ENCODE assay signal across 10 cellular contexts in the genomic region with DNA sequence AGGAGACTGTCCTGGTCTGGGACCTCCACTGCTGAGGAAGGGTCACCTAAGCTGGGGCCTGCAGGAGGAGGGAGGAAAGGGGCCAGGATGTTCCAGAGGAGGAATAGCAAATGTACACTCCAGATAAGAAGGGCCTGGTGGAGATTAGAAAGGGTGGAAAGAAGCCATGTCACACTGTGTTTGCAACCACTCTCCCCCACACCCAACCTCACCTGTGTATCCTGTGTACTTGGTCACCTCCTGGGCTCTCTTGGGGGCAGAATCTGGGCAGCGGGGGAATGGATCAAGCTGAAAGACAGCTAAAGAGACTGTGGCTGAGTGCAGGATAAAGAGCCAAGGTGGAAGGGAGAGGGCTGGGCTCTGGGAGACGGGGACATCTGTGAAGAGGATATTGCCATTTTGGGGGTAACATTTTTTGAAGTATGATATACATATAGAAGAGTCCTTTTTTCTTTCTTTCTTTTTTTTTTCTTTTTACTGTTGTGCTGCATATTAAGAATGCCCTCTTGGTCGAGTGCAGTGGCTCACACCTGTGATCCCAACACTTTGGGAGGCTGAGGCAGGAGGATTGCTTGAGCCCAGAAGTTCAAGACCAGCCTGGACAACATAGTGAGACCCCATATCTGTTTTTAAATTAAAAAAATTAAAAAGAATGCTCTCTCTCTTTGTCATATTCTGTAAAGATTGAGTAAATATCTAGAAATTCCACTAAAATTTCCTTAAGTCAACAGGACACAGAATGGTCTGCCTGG. TPM values are rescaled to one million over a fixed set of nuclear protein-coding genes. Genes with fewer than 3 reads are reported as not detected.
DNase-seq lines count a peak whose midpoint lies in the region; ATAC-seq and TF ChIP-seq lines count a peak whose summit lies in the region.
"Had no signal": no experiment of that assay in that cellular context is flagged by ENCODE, and none has a peak within 500 bp of the region (broad histone marks: within the 10 kb centered on the region; RNA-seq: fewer than 3 reads in every experiment).

No MANE protein-coding gene starts in this region.

- no peaks in the 10 kb centered on the region for H3K9me2 ChIP-seq in Karpas-422 (replicated peaks; ENCODE audit: insufficient read depth, low read length)

- H2AFZ ChIP-seq in Karpas-422 (ENCODE audit: low read length) = no peak overlapping the region

- ATAC-seq in lower lobe of right lung (peak; percentile 5 to 50), GM18873 (IDR thresholded peaks at IDR 0.05; ENCODE audit: low FRiP score, unreplicated experiment) (no peak)

- H3K4me2 ChIP-seq in Karpas-422 (ENCODE audit: low read depth, low read length, poor library complexity, severe bottlenecking) = no peak overlapping the region

- 93% methylated on average over 3 of the region's 3 CpGs for WGBS in HUES64
- WGBS in testis, 2 donors = 84 to 88% methylated on average over 3 of the region's 3 CpGs

- H3K4me3 ChIP-seq in HUES64 (ENCODE audit: low read length) = no peak overlapping the region
- no peak overlapping the region for H3K4me3 ChIP-seq in adipocyte (ENCODE audit: low read length)
- no peak overlapping the region for H3K4me3 ChIP-seq in lower lobe of right lung
- no peak overlapping the region for H3K4me3 ChIP-seq in testis
- no peak overlapping the region for H3K4me3 ChIP-seq in Karpas-422 (ENCODE audit: low read length)

- no peak overlapping the region for H3K9ac ChIP-seq in HUES64 (ENCODE audit: low read depth, low read length)
- H3K9ac ChIP-seq in adipocyte (ENCODE audit: low read length) = peak overlapping the region; percentile 95
- no peak overlapping the region for H3K9ac ChIP-seq in Karpas-422 (ENCODE audit: low read length)

- peaks cover 7% of the 10 kb centered on the region; the same call in 1 of the 2 replicates for H3K79me2 ChIP-seq in Karpas-422 (ENCODE audit: low read length)

- H3K27ac ChIP-seq in HUES64 (ENCODE audit: low read depth, low read length) = peak overlapping the region; percentile 46; the same call in 1 of the 2 replicates
- H3K27ac ChIP-seq in lower lobe of right lung = peak overlapping the region; percentile 94
- H3K27ac ChIP-seq in testis = peak overlapping the region; percentile 61 to 97
- H3K27ac ChIP-seq in Karpas-422 (ENCODE audit: low read length) = no peak overlapping the region

- intact Hi-C loops in lower lobe of right lung (cut with DNase I) (loop anchor here (5.0 kb wide), 1 partner anchor 130 kb away; no protein-coding TSS in a partner anchor), testis (cut with DNase I; ENCODE audit: low total_unique reads) (no loop called here)

- H3K9me3 ChIP-seq in HUES64 (ENCODE audit: insufficient read depth, low read depth, low read length) (no peaks in the 10 kb centered on the region), adipocyte (ENCODE audit: control insufficient read depth, low read length) (no peaks in the 10 kb centered on the region), lower lobe of right lung (no peaks in the 10 kb centered on the region), testis (no peaks in the 10 kb centered on the region), Karpas-422 (ENCODE audit: low read length) (no peaks in the 10 kb centered on the region)

- no peak for TF ChIP-seq CTCF in lower lobe of right lung (IDR thresholded peaks at IDR 0.05)
- TF ChIP-seq CTCF in testis (IDR thresholded peaks at IDR 0.05) = no peak

- peaks cover 15% of the 10 kb centered on the region for H3K4me1 ChIP-seq in HUES64 (ENCODE audit: insufficient read depth, low read length)
- peaks cover 32% of the 10 kb centered on the region for H3K4me1 ChIP-seq in adipocyte (ENCODE audit: control insufficient read depth, insufficient read depth, low read length)
- peaks cover 30% of the 10 kb centered on the region for H3K4me1 ChIP-seq in lower lobe of right lung
- H3K4me1 ChIP-seq in testis = peaks cover 31% of the 10 kb centered on the region
- peaks cover 28% of the 10 kb centered on the region for H3K4me1 ChIP-seq in Karpas-422 (ENCODE audit: low read length)

- DNase-seq in adipocyte (ENCODE audit: low read depth) = no peak
- no peak for DNase-seq in lower lobe of right lung
- no peak for DNase-seq in testis
- DNase-seq in stimulated activated CD4-positive, alpha-beta T cell treated with anti-CD3 and anti-CD28 coated beads, Interleukin-4, amount 100 ng/mL, for 24 hours = no peak
- DNase-seq in Karpas-422 = no peak
- DNase-seq: kidney glomerular epithelial cell, NCI-H1105 treated with DMSO at 0.1 percent for 48 hours had no signal

- H3K36me3 ChIP-seq in HUES64 (ENCODE audit: insufficient read depth, low read length) (no peaks in the 10 kb centered on the region), adipocyte (ENCODE audit: control insufficient read depth, insufficient read depth, low read length, severe bottlenecking) (no peaks in the 10 kb centered on the region), lower lobe of right lung (no peaks in the 10 kb centered on the region), testis (ENCODE audit: low read depth, missing control alignments) (no peaks in the 10 kb centered on the region), Karpas-422 (ENCODE audit: insufficient read depth, low read length) (no peaks in the 10 kb centered on the region)

- no peaks in the 10 kb centered on the region for H4K20me1 ChIP-seq in Karpas-422 (ENCODE audit: insufficient read depth, low read depth, low read length)

- no peak for TF ChIP-seq POLR2A in testis (IDR thresholded peaks at IDR 0.05)

- H3K27me3 ChIP-seq in HUES64 (ENCODE audit: insufficient read depth, low read length) (0 out of 2 replicates have a peak, but pooled peaks cover under 1% of the 10 kb centered on the region), adipocyte (replicated peaks; ENCODE audit: control insufficient read depth, insufficient read depth, low read length) (no peaks in the 10 kb centered on the region), lower lobe of right lung (ENCODE audit: low read depth) (no peaks in the 10 kb centered on the region), testis (no peaks in the 10 kb centered on the region), Karpas-422 (ENCODE audit: low read length) (no peaks in the 10 kb centered on the region)

RNA-seq across cellular contexts. Expression of a gene that starts 3.4 kb away (rescaled TPM):
- not detected for polyA plus RNA-seq in HUES64 (2013, experiment 1 of 2)
- polyA plus RNA-seq in HUES64 (2013, experiment 2 of 2) = not detected
- total RNA-seq in lower lobe of right lung (0.97 TPM), testis (10 to 100 TPM; 11.2 to 13.6 TPM)
- 15.9 TPM for polyA plus RNA-seq in testis (ENCODE audit: insufficient read depth, low read depth, low replicate concordance)
- 0.32 and 0.37 TPM in 2 replicates for total RNA-seq in Karpas-422 (2014; rRNA removed; shearing (Covaris generic); ENCODE audit: low replicate concordance)
- polyA plus RNA-seq: endothelial cell of umbilical vein had no signal

RNA-seq across cellular contexts. Expression of a gene that starts 11.7 kb away (rescaled TPM):
- 45.8 TPM for polyA plus RNA-seq in HUES64 (2013, experiment 1 of 2)
- polyA plus RNA-seq in HUES64 (2013, experiment 2 of 2) = 57.0 TPM
- total RNA-seq in lower lobe of right lung = 555 TPM
- total RNA-seq in testis = 10 to 100 TPM; 17.7 to 29.4 TPM
- polyA plus RNA-seq in testis (ENCODE audit: insufficient read depth, low read depth, low replicate concordance) = 74.5 TPM
- 0.63 and 7.4 TPM in 2 replicates for total RNA-seq in Karpas-422 (2014; rRNA removed; shearing (Covaris generic); ENCODE audit: low replicate concordance)

Comparison
In these comparisons a context has a peak if more than half of its experiments do, and no peak if none do; other contexts are left out.
1. RNA of a gene that starts 11.7 kb away (total RNA-seq): 555 TPM in lower lobe of right lung (single experiment); 17.7 to 29.4 TPM in testis and 0.63 to 7.4 TPM in Karpas-422; every median in the first group is over 10 times any median in the second.